ENCODE assay signal across 33 cellular contexts in genomic region chr11:97428247-97428646, GRCh38.
"Had no signal": no experiment of that assay in that cellular context is flagged by ENCODE, and none has a peak within 500 bp of the region (broad histone marks: within the 10 kb centered on the region; RNA-seq: fewer than 3 reads in every experiment).

No MANE protein-coding gene starts in this region.

- H3K27me3 ChIP-seq: adrenal gland, ascending aorta, cardiac muscle cell had no signal

- DNase-seq: activated B cell treated with CpG ODN at 0.5 μM for 24 hours; activated CD4-positive, alpha-beta memory T cell treated with anti-CD3 and anti-CD28 coated beads for 36 hours; activated CD4-positive, alpha-beta T cell treated with anti-CD3 and anti-CD28 coated beads for 4 hours; activated CD4-positive, alpha-beta T cell treated with anti-CD3 and anti-CD28 coated beads, Interleukin-2, amount 10 ng/mL, durations not matched to agents 24 days and 14 days; activated CD4-positive, alpha-beta T cell treated with anti-CD3 and anti-CD28 coated beads, Interleukin-2, amount 50 U/mL, for 1 hour; activated CD4-positive, alpha-beta T cell treated with anti-CD3 and anti-CD28 coated beads, Interleukin-2, amount 50 U/mL, for 4 hours; activated CD4-positive, CD25-positive, alpha-beta regulatory T cell treated with anti-CD3 and anti-CD28 coated beads, Interleukin-2, amount 50 U/mL, for 72 hours; activated CD8-positive, alpha-beta memory T cell treated with anti-CD3 and anti-CD28 coated beads, Interleukin-2, amount 50 U/mL, for 4 hours; activated CD8-positive, alpha-beta T cell treated with anti-CD3 and anti-CD28 coated beads for 36 hours; activated effector memory CD4-positive, alpha-beta T cell treated with anti-CD3 and anti-CD28 coated beads, Interleukin-2, amount 50 U/mL, for 16 hours; activated gamma-delta T cell treated with Interleukin-2 at 50 U/mL for 16 hours; activated naive CD4-positive, alpha-beta T cell treated with anti-CD3 and anti-CD28 coated beads, Interleukin-2, amount 10 ng/mL, durations not matched to agents 7 days and 5 days; activated naive CD4-positive, alpha-beta T cell treated with Interleukin-2 at 50 U/mL for 16 hours; activated naive CD8-positive, alpha-beta T cell treated with anti-CD3 and anti-CD28 coated beads for 36 hours; activated T-cell treated with anti-CD3 and anti-CD28 coated beads for 4 hours; activated T-cell treated with anti-CD3 and anti-CD28 coated beads, Interleukin-2, amount 50 U/mL, for 1 hour; activated T-cell treated with anti-CD3 and anti-CD28 coated beads, Interleukin-2, amount 50 U/mL, for 4 hours; activated T-cell treated with anti-CD3 and anti-CD28 coated beads, Interleukin-2, amount 50 U/mL, for 72 hours; adrenal gland; amygdala; anterior cingulate cortex; central memory CD4-positive, alpha-beta T cell; T-cell; T-helper 17 cell; T-helper 9 cell had no signal

- H3K9me3 ChIP-seq: adrenal gland, ascending aorta had no signal

- H3K9me3 Mint-ChIP-seq: activated CD4-positive, alpha-beta T cell treated with anti-CD3 and anti-CD28 coated beads, Interleukin-2, amount 10 ng/mL, durations not matched to agents 24 days and 14 days; activated naive CD4-positive, alpha-beta T cell treated with anti-CD3 and anti-CD28 coated beads, Interleukin-2, amount 10 ng/mL, durations not matched to agents 7 days and 5 days; activated naive CD4-positive, alpha-beta T cell treated with anti-CD3 and anti-CD28 coated beads, Interleukin-2, amount 50 U/mL, for 72 hours; activated naive CD8-positive, alpha-beta T cell treated with anti-CD3 and anti-CD28 coated beads for 36 hours; activated T-helper 1 cell treated with anti-CD3 and anti-CD28 coated beads, Interleukin-12 subunit alpha, Interleukin-12 subunit beta, Interleukin-2, Interleukin-4 antibody, amounts not matched to agents 30 ng/mL and 10 ng/mL and 1 ng/mL, durations not matched to agents 14 hours and 24 hours and 36 hours; T-helper 2 cell treated with Interferon-gamma antibody and Interleukin-4, amounts not matched to agents 5 μg/mL and 100 μg/mL, for 36 hours had no signal

- H3K4me1 Mint-ChIP-seq: activated B cell treated with CpG ODN at 0.5 μM for 24 hours; activated CD4-positive, alpha-beta T cell treated with anti-CD3 and anti-CD28 coated beads, Interleukin-2, amount 10 ng/mL, durations not matched to agents 24 days and 14 days; activated naive CD4-positive, alpha-beta T cell treated with anti-CD3 and anti-CD28 coated beads, Interleukin-2, amount 10 ng/mL, durations not matched to agents 7 days and 5 days; activated naive CD8-positive, alpha-beta T cell treated with anti-CD3 and anti-CD28 coated beads for 36 hours; activated T-helper 17 cell treated with anti-CD3 and anti-CD28 coated beads, Interleukin-2, amount 50 U/mL, for 72 hours; T-cell; T-helper 17 cell had no signal

- H3K4me1 ChIP-seq: adrenal gland, ascending aorta had no signal

- H3K4me3 ChIP-seq: adrenal gland, ascending aorta, cardiac muscle cell had no signal

- ATAC-seq: activated CD8-positive, alpha-beta T cell treated with anti-CD3 and anti-CD28 coated beads for 36 hours; activated naive CD4-positive, alpha-beta T cell treated with anti-CD3 and anti-CD28 coated beads, Interleukin-2, amount 50 U/mL, for 72 hours; activated T-cell treated with anti-CD3 and anti-CD28 coated beads, Interleukin-2, amount 50 U/mL, for 4 hours; activated T-cell treated with anti-CD3 and anti-CD28 coated beads, Interleukin-2, amount 50 U/mL, for 72 hours; activated T-helper 17 cell treated with anti-CD3 and anti-CD28 coated beads, Interleukin-2, amount 50 U/mL, for 72 hours; T-cell; T-helper 17 cell had no signal

- H3K27me3 Mint-ChIP-seq: activated B cell treated with CpG ODN at 0.5 μM for 24 hours; activated CD4-positive, alpha-beta memory T cell treated with anti-CD3 and anti-CD28 coated beads for 36 hours; activated CD4-positive, alpha-beta T cell treated with anti-CD3 and anti-CD28 coated beads, Interleukin-2, amount 10 ng/mL, durations not matched to agents 24 days and 14 days; activated CD8-positive, alpha-beta T cell treated with anti-CD3 and anti-CD28 coated beads for 36 hours; activated naive CD4-positive, alpha-beta T cell treated with anti-CD3 and anti-CD28 coated beads, Interleukin-2, amount 10 ng/mL, durations not matched to agents 7 days and 5 days; activated naive CD8-positive, alpha-beta T cell treated with anti-CD3 and anti-CD28 coated beads for 36 hours; activated T-helper 17 cell treated with anti-CD3 and anti-CD28 coated beads, Interleukin-2, amount 50 U/mL, for 72 hours; brain; T-cell; T-helper 17 cell had no signal

- H3K27ac Mint-ChIP-seq: activated B cell treated with CpG ODN at 0.5 μM for 24 hours; activated CD4-positive, alpha-beta memory T cell treated with anti-CD3 and anti-CD28 coated beads for 36 hours; activated CD4-positive, alpha-beta T cell treated with anti-CD3 and anti-CD28 coated beads, Interleukin-2, amount 10 ng/mL, durations not matched to agents 24 days and 14 days; activated CD8-positive, alpha-beta T cell treated with anti-CD3 and anti-CD28 coated beads for 36 hours; activated naive CD4-positive, alpha-beta T cell treated with anti-CD3 and anti-CD28 coated beads, Interleukin-2, amount 10 ng/mL, durations not matched to agents 7 days and 5 days; activated naive CD4-positive, alpha-beta T cell treated with anti-CD3 and anti-CD28 coated beads, Interleukin-2, amount 50 U/mL, for 72 hours; activated naive CD8-positive, alpha-beta T cell treated with anti-CD3 and anti-CD28 coated beads for 36 hours; activated T-cell treated with anti-CD3 and anti-CD28 coated beads, Interleukin-2, amount 50 U/mL, for 72 hours; activated T-helper 1 cell treated with anti-CD3 and anti-CD28 coated beads, Interleukin-12 subunit alpha, Interleukin-12 subunit beta, Interleukin-2, Interleukin-4 antibody, amounts not matched to agents 30 ng/mL and 10 ng/mL and 1 ng/mL, durations not matched to agents 14 hours and 24 hours and 36 hours; activated T-helper 17 cell treated with anti-CD3 and anti-CD28 coated beads, Interleukin-2, amount 50 U/mL, for 72 hours; brain; T-cell; T-helper 17 cell; T-helper 2 cell treated with Interferon-gamma antibody and Interleukin-4, amounts not matched to agents 5 μg/mL and 100 μg/mL, for 36 hours had no signal

- H3K36me3 Mint-ChIP-seq: activated CD4-positive, alpha-beta memory T cell treated with anti-CD3 and anti-CD28 coated beads for 36 hours; activated naive CD4-positive, alpha-beta T cell treated with anti-CD3 and anti-CD28 coated beads, Interleukin-2, amount 10 ng/mL, durations not matched to agents 7 days and 5 days; activated naive CD4-positive, alpha-beta T cell treated with anti-CD3 and anti-CD28 coated beads, Interleukin-2, amount 50 U/mL, for 72 hours; activated naive CD8-positive, alpha-beta T cell treated with anti-CD3 and anti-CD28 coated beads for 36 hours; brain; T-cell had no signal

- H3K4me3 Mint-ChIP-seq: activated B cell treated with CpG ODN at 0.5 μM for 24 hours; activated CD4-positive, alpha-beta memory T cell treated with anti-CD3 and anti-CD28 coated beads for 36 hours; activated CD4-positive, alpha-beta T cell treated with anti-CD3 and anti-CD28 coated beads, Interleukin-2, amount 10 ng/mL, durations not matched to agents 24 days and 14 days; activated CD8-positive, alpha-beta T cell treated with anti-CD3 and anti-CD28 coated beads for 36 hours; activated naive CD4-positive, alpha-beta T cell treated with anti-CD3 and anti-CD28 coated beads, Interleukin-2, amount 10 ng/mL, durations not matched to agents 7 days and 5 days; activated naive CD8-positive, alpha-beta T cell treated with anti-CD3 and anti-CD28 coated beads for 36 hours; activated T-cell treated with anti-CD3 and anti-CD28 coated beads, Interleukin-2, amount 50 U/mL, for 4 hours; activated T-cell treated with anti-CD3 and anti-CD28 coated beads, Interleukin-2, amount 50 U/mL, for 72 hours; activated T-helper 1 cell treated with anti-CD3 and anti-CD28 coated beads, Interleukin-12 subunit alpha, Interleukin-12 subunit beta, Interleukin-2, Interleukin-4 antibody, amounts not matched to agents 30 ng/mL and 10 ng/mL and 1 ng/mL, durations not matched to agents 14 hours and 24 hours and 36 hours; activated T-helper 17 cell treated with anti-CD3 and anti-CD28 coated beads, Interleukin-2, amount 50 U/mL, for 72 hours; brain; T-cell; T-helper 17 cell; T-helper 2 cell treated with Interferon-gamma antibody and Interleukin-4, amounts not matched to agents 5 μg/mL and 100 μg/mL, for 36 hours had no signal

- H3K27ac ChIP-seq: adrenal gland, ascending aorta, cardiac muscle cell, VCaP had no signal

- H3K36me3 ChIP-seq: adrenal gland, ascending aorta, cardiac muscle cell had no signal
